Comparison of ENCODE assay signal across 1 cellular context in genomic region chr10:95330966-95331453, GRCh38.
TF ChIP-seq lines count a peak whose summit lies in the region.

No MANE protein-coding gene starts in this region.

TF ChIP-seq in HepG2, 621 proteins besides CTCF, POLR2A, EP300 and RAD21:
- TF ChIP-seq ZNF264 (CRISPR knock-in tag; IDR thresholded peaks at IDR 0.05) (no peak), ZNF691 (CRISPR knock-in tag; IDR thresholded peaks at IDR 0.05; ENCODE audit: borderline replicate concordance, low read depth) (peak; percentile 99), ZNF75D (CRISPR knock-in tag; IDR thresholded peaks at IDR 0.05; ENCODE audit: borderline replicate concordance) (no peak)
